Comparison of ENCODE assay signal across 26 cellular contexts in genomic region chr6:125050663-125051318, GRCh38.
DNase-seq lines count a peak whose midpoint lies in the region; ATAC-seq, FAIRE-seq and TF ChIP-seq lines count a peak whose summit lies in the region.
"Had no signal": no experiment of that assay in that cellular context is flagged by ENCODE, and none has a peak within 500 bp of the region (broad histone marks: within the 10 kb centered on the region; RNA-seq: fewer than 3 reads in every experiment).

No MANE protein-coding gene starts in this region.

- peaks cover 9% of the 10 kb centered on the region for H3K27me3 Mint-ChIP-seq in activated CD8-positive, alpha-beta T cell treated with anti-CD3 and anti-CD28 coated beads, Interleukin-2, amount 10 ng/mL, durations not matched to agents 7 days and 5 days (ENCODE audit: low read depth)
- H3K27me3 Mint-ChIP-seq: activated naive CD8-positive, alpha-beta T cell treated with anti-CD3 and anti-CD28 coated beads for 36 hours had no signal

- CTCF ChIA-PET in activated CD8-positive, alpha-beta T cell treated with anti-CD3 and anti-CD28 coated beads, Interleukin-2, amount 10 ng/mL, durations not matched to agents 7 days and 5 days (lab: Charles Lee), result no interaction called here

- no peak overlapping the region for H3K4me3 Mint-ChIP-seq in activated CD8-positive, alpha-beta T cell treated with anti-CD3 and anti-CD28 coated beads, Interleukin-2, amount 10 ng/mL, durations not matched to agents 7 days and 5 days
- H3K4me3 Mint-ChIP-seq: activated naive CD8-positive, alpha-beta T cell treated with anti-CD3 and anti-CD28 coated beads for 36 hours; activated T-helper 1 cell treated with anti-CD3 and anti-CD28 coated beads, Interleukin-12 subunit alpha, Interleukin-12 subunit beta, Interleukin-2, Interleukin-4 antibody, amounts not matched to agents 30 ng/mL and 10 ng/mL and 1 ng/mL, durations not matched to agents 14 hours and 24 hours and 36 hours; neural crest cell; T-helper 1 cell treated with Interleukin-12 subunit alpha and Interleukin-12 subunit beta and Interleukin-4 antibody, amounts not matched to agents 30 μg/mL and 1 μg/mL, for 36 hours had no signal

- no peak for ATAC-seq in activated CD8-positive, alpha-beta T cell treated with anti-CD3 and anti-CD28 coated beads, Interleukin-2, amount 10 ng/mL, durations not matched to agents 7 days and 5 days
- ATAC-seq: heart left ventricle had no signal

- intact Hi-C loops in dorsolateral prefrontal cortex (cut with DNase I), result loop anchor here in 1 of 2 donors (5.0 kb wide), 1 partner anchor 47 kb away; no protein-coding TSS in a partner anchor

- no peak for TF ChIP-seq POLR2A in H54 (IDR thresholded peaks at IDR 0.05; ENCODE audit: low read depth, low read length)

- POLR2A ChIA-PET in activated CD8-positive, alpha-beta T cell treated with anti-CD3 and anti-CD28 coated beads, Interleukin-2, amount 10 ng/mL, durations not matched to agents 7 days and 5 days (lab: Charles Lee), result no interaction called here

- in situ Hi-C loops in astrocyte of the spinal cord (cut with HindIII; ENCODE audit: low sequenced_read_pairs), result no loop called here

- FAIRE-seq in H54 (lab: Jason Lieb, UNC), result no peak
- FAIRE-seq: G401.6 had no signal

- H3K4me1 Mint-ChIP-seq in activated CD8-positive, alpha-beta T cell treated with anti-CD3 and anti-CD28 coated beads, Interleukin-2, amount 10 ng/mL, durations not matched to agents 7 days and 5 days (ENCODE audit: low read depth), result no peaks in the 10 kb centered on the region
- H3K4me1 Mint-ChIP-seq: activated naive CD8-positive, alpha-beta T cell treated with anti-CD3 and anti-CD28 coated beads for 36 hours; neural crest cell had no signal

- no peaks in the 10 kb centered on the region for H3K36me3 Mint-ChIP-seq in activated CD8-positive, alpha-beta T cell treated with anti-CD3 and anti-CD28 coated beads, Interleukin-2, amount 10 ng/mL, durations not matched to agents 7 days and 5 days (ENCODE audit: low read depth)
- H3K36me3 Mint-ChIP-seq: activated naive CD8-positive, alpha-beta T cell treated with anti-CD3 and anti-CD28 coated beads for 36 hours had no signal

- no peak overlapping the region for H3K27ac Mint-ChIP-seq in activated CD8-positive, alpha-beta T cell treated with anti-CD3 and anti-CD28 coated beads, Interleukin-2, amount 10 ng/mL, durations not matched to agents 7 days and 5 days
- H3K27ac Mint-ChIP-seq: activated naive CD8-positive, alpha-beta T cell treated with anti-CD3 and anti-CD28 coated beads for 36 hours; activated T-helper 1 cell treated with anti-CD3 and anti-CD28 coated beads, Interleukin-12 subunit alpha, Interleukin-12 subunit beta, Interleukin-2, Interleukin-4 antibody, amounts not matched to agents 30 ng/mL and 10 ng/mL and 1 ng/mL, durations not matched to agents 14 hours and 24 hours and 36 hours; T-helper 1 cell treated with Interleukin-12 subunit alpha and Interleukin-12 subunit beta and Interleukin-4 antibody, amounts not matched to agents 30 μg/mL and 1 μg/mL, for 36 hours had no signal

- no peak overlapping the region for H3K27ac ChIP-seq in dorsolateral prefrontal cortex
- H3K27ac ChIP-seq: BLaER1 treated with 17β-estradiol and CSF1 and Interleukin-3, amounts not matched to agents 10 nM and 100 nM; brain microvascular endothelial cell; heart left ventricle; HL-60; VCaP had no signal

- H3K9me3 Mint-ChIP-seq in activated CD8-positive, alpha-beta T cell treated with anti-CD3 and anti-CD28 coated beads, Interleukin-2, amount 10 ng/mL, durations not matched to agents 7 days and 5 days (ENCODE audit: insufficient read depth), result no peaks in the 10 kb centered on the region
- H3K9me3 Mint-ChIP-seq: activated naive CD8-positive, alpha-beta T cell treated with anti-CD3 and anti-CD28 coated beads for 36 hours; neural crest cell; T-helper 1 cell treated with Interleukin-12 subunit alpha and Interleukin-12 subunit beta and Interleukin-4 antibody, amounts not matched to agents 30 μg/mL and 1 μg/mL, for 36 hours had no signal

- H3K4me3 ChIP-seq in astrocyte of the spinal cord (ENCODE audit: low read depth, low read length), result no peak overlapping the region
- H3K4me3 ChIP-seq in dorsolateral prefrontal cortex, result no peak overlapping the region
- H3K4me3 ChIP-seq: BLaER1 treated with 17β-estradiol and CSF1 and Interleukin-3, amounts not matched to agents 10 nM and 100 nM; HAP-1; heart left ventricle had no signal

- peak; percentile 5 for DNase-seq in SHP77 treated with DMSO at 0.1 percent for 48 hours (lab: John Stamatoyannopoulos, UW)
- no peak for DNase-seq in SHP77 (lab: John Stamatoyannopoulos, UW)
- DNase-seq in astrocyte of the spinal cord (ENCODE audit: low read depth, low spot score), result peak; percentile 14
- DNase-seq in left kidney (ENCODE audit: low read depth, low spot score), result peak; percentile 92
- no peak for DNase-seq in dorsolateral prefrontal cortex
- no peak for DNase-seq in H54 (ENCODE audit: insufficient read length, low spot score)
- DNase-seq in NCI-H82 (lab: John Stamatoyannopoulos, UW), result no peak
- DNase-seq in activated CD8-positive, alpha-beta T cell treated with anti-CD3 and anti-CD28 coated beads, Interleukin-2, amount 10 ng/mL, durations not matched to agents 7 days and 5 days, result no peak
- DNase-seq: activated CD8-positive, alpha-beta memory T cell treated with anti-CD3 and anti-CD28 coated beads for 24 hours; activated naive CD8-positive, alpha-beta T cell treated with anti-CD3 and anti-CD28 coated beads for 36 hours; brain microvascular endothelial cell; heart left ventricle; KG1; mammary epithelial cell; NCI-H1092 treated with DMSO at 0.1 percent for 48 hours; NCI-H2227 treated with DMSO at 0.1 percent for 48 hours; SIG-M5; stimulated activated CD4-positive, alpha-beta T cell treated with anti-CD3 and anti-CD28 coated beads, Interleukin-12 subunit alpha, Interleukin-12 subunit beta, amount 100 ng/mL, for 4 hours had no signal

- H3K27me3 ChIP-seq in dorsolateral prefrontal cortex, result no peaks in the 10 kb centered on the region
- H3K27me3 ChIP-seq: BLaER1 treated with 17β-estradiol and CSF1 and Interleukin-3, amounts not matched to agents 10 nM and 100 nM; brain microvascular endothelial cell; heart left ventricle had no signal

- TF ChIP-seq CTCF in astrocyte of the spinal cord (IDR thresholded peaks at IDR 0.05; ENCODE audit: low read depth, low read length) (no peak), dorsolateral prefrontal cortex (IDR thresholded peaks at IDR 0.05 in 54 of 56, conservative IDR thresholded peaks at IDR 0.05 in 2 of 56; ENCODE audit: low read depth in 1 of 56, partially characterized antibody in 56 of 56) (no peak)

Comparison
In these comparisons a context has a peak if more than half of its experiments do, and no peak if none do; other contexts are left out.
1. DNase-seq: peak in SHP77 treated with DMSO at 0.1 percent for 48 hours (single experiment), astrocyte of the spinal cord (single experiment) and left kidney (single experiment); none in SHP77 (0 of 2), dorsolateral prefrontal cortex (0 of 10), H54 (single experiment), NCI-H82 (single experiment) and activated CD8-positive, alpha-beta T cell treated with anti-CD3 and anti-CD28 coated beads, Interleukin-2, amount 10 ng/mL, durations not matched to agents 7 days and 5 days (single experiment).